1 cellular context compared by ENCODE assay signal in genomic region chr22:37069319-37069718, GRCh38.
A peak's percentile ranks its signal among the peaks of the same experiment; 100 is the strongest.
TF ChIP-seq lines count a peak whose summit lies in the region.

No MANE protein-coding gene starts in this region.

TF ChIP-seq in H1, 55 proteins besides CTCF, POLR2A, EP300 and RAD21:
- TF ChIP-seq BRCA1 (IDR thresholded peaks at IDR 0.05; ENCODE audit: low read depth, low read length) (no peak), SUZ12 (IDR thresholded peaks at IDR 0.05; ENCODE audit: low read length) (0 out of 2 replicates have a peak, but pooled peaks have one; percentile 18)
